In genomic region chr11:9982127-9982795, GRCh38 we compare ENCODE assay signal across 13 cellular contexts.
DNase-seq lines count a peak whose midpoint lies in the region; ATAC-seq, FAIRE-seq and TF ChIP-seq lines count a peak whose summit lies in the region.
"Had no signal": no experiment of that assay in that cellular context is flagged by ENCODE, and none has a peak within 500 bp of the region (broad histone marks: within the 10 kb centered on the region; RNA-seq: fewer than 3 reads in every experiment).

No MANE protein-coding gene starts in this region.

- H3K4me2 ChIP-seq in A549 (peak overlapping the region; percentile 77), GM23338 (no peak overlapping the region), hepatocyte (no peak overlapping the region)
- H3K4me2 ChIP-seq: BLaER1 had no signal

- peaks cover 35% of the 10 kb centered on the region for H3K36me3 Mint-ChIP-seq in GM23338 (ENCODE audit: low read depth)

- no peak overlapping the region for H3K4me3 Mint-ChIP-seq in GM23338
- H3K4me3 Mint-ChIP-seq: IgD-negative memory B cell had no signal

- no peaks in the 10 kb centered on the region for H4K20me1 ChIP-seq in GM23338 (replicated peaks; ENCODE audit: insufficient read depth)
- no peaks in the 10 kb centered on the region for H4K20me1 ChIP-seq in hepatocyte (ENCODE audit: insufficient read depth, poor library complexity, severe bottlenecking)
- H4K20me1 ChIP-seq: BLaER1 had no signal

- H3K27me3 Mint-ChIP-seq in GM23338 (ENCODE audit: insufficient read depth, low read depth, poor library complexity): peaks cover 4% of the 10 kb centered on the region
- H3K27me3 Mint-ChIP-seq: IgD-negative memory B cell had no signal

- peaks cover 35% of the 10 kb centered on the region for H3K4me1 Mint-ChIP-seq in GM23338

- peaks cover 6% of the 10 kb centered on the region; the same call in 1 of the 3 replicates for H3K9me3 Mint-ChIP-seq in GM23338
- H3K9me3 Mint-ChIP-seq: IgD-negative memory B cell had no signal

- H3K27ac Mint-ChIP-seq in GM23338: peak overlapping the region; percentile 94
- H3K27ac Mint-ChIP-seq: IgD-negative memory B cell had no signal

- H3K4me3 ChIP-seq in A549: peak overlapping the region; percentile 19; the same call in 1 of the 3 replicates
- no peak overlapping the region for H3K4me3 ChIP-seq in GM23338
- no peak overlapping the region for H3K4me3 ChIP-seq in hepatocyte
- no peak overlapping the region for H3K4me3 ChIP-seq in adrenal gland
- H3K4me3 ChIP-seq: BLaER1, upper lobe of right lung had no signal

- no peak for TF ChIP-seq RAD21 in A549 (conservative IDR thresholded peaks at IDR 0.05 in 1 of 2, IDR thresholded peaks at IDR 0.05 in 1 of 2)

- 27% methylated on average over 6 of the region's 6 CpGs for WGBS in A549 (ENCODE audit: missing lambda C conversion rate)
- WGBS in hepatocyte (ENCODE audit: low lambda C conversion rate, missing lambda C conversion rate): 87% methylated on average over 6 of the region's 6 CpGs
- 81 to 93% (median 84%) methylated on average over 6 of the region's 6 CpGs for WGBS in adrenal gland, 4 donors

- ATAC-seq in A549 (peak; percentile 54 to 73; a peak in 4 of 6 replicates), GM23338 (no peak), HG02970 (IDR thresholded peaks at IDR 0.05; ENCODE audit: low FRiP score, unreplicated experiment) (no peak)
- ATAC-seq: upper lobe of right lung had no signal

- H3K36me3 ChIP-seq in GM23338 (ENCODE audit: insufficient read depth): no peaks in the 10 kb centered on the region
- H3K36me3 ChIP-seq in hepatocyte (replicated peaks; ENCODE audit: insufficient read depth, low read depth): no peaks in the 10 kb centered on the region
- no peaks in the 10 kb centered on the region for H3K36me3 ChIP-seq in adrenal gland (replicated peaks in 1 of 2)
- H3K36me3 ChIP-seq: BLaER1, upper lobe of right lung had no signal

- TF ChIP-seq POLR2A in A549 (IDR thresholded peaks at IDR 0.05; ENCODE audit: low read length) (no peak), adrenal gland (IDR thresholded peaks at IDR 0.05) (no peak)

- H3K4me1 ChIP-seq in A549 (peaks cover 44% of the 10 kb centered on the region), GM23338 (ENCODE audit: insufficient read depth) (peaks cover 21% of the 10 kb centered on the region; the same call in 1 of the 2 replicates), hepatocyte (ENCODE audit: insufficient read depth) (no peaks in the 10 kb centered on the region), adrenal gland (replicated peaks in 1 of 2) (peaks cover 0 to 10% of the 10 kb centered on the region in 2 donors)
- H3K4me1 ChIP-seq: upper lobe of right lung had no signal

- H3K27me3 ChIP-seq in GM23338 (ENCODE audit: insufficient read depth) (no peaks in the 10 kb centered on the region), hepatocyte (no peaks in the 10 kb centered on the region), adrenal gland (no peaks in the 10 kb centered on the region)
- H3K27me3 ChIP-seq: BLaER1, upper lobe of right lung had no signal

- no peak for TF ChIP-seq CTCF in A549 (IDR thresholded peaks at IDR 0.05)
- TF ChIP-seq CTCF in GM23338 (conservative IDR thresholded peaks at IDR 0.05; ENCODE audit: low read depth in 2 of 2): no peak
- no peak for TF ChIP-seq CTCF in hepatocyte (IDR thresholded peaks at IDR 0.05; ENCODE audit: poor library complexity)
- TF ChIP-seq CTCF in adrenal gland (IDR thresholded peaks at IDR 0.05): no peak

- CTCF ChIA-PET in A549 (lab: Yijun Ruan, JAX): interaction anchor here (0.6 to 4.4 kb wide), 13 partner anchors 10 to 384 kb away, joined by 3 to 39 read pairs (median 3); partner anchors contain the start of gene ADM

- POLR2A ChIA-PET in A549 (lab: Yijun Ruan, JAX): interaction anchor here (0.7 to 2.5 kb wide), 5 partner anchors 223 to 522 kb away, joined by 3 to 40 read pairs (median 9); partner anchors contain the start of genes ADM and ZNF143

- H3K9me3 ChIP-seq in A549 (peaks cover 23% of the 10 kb centered on the region; the same call in 2 of the 3 replicates), hepatocyte (ENCODE audit: low read depth) (no peaks in the 10 kb centered on the region), adrenal gland (replicated peaks in 1 of 3) (no peaks in the 10 kb centered on the region)
- H3K9me3 ChIP-seq: upper lobe of right lung had no signal

- peak in 1 of 2 experiments; percentile 51 for DNase-seq in A549 (ENCODE audit: low read depth in 1 of 2, low spot score in 1 of 2)
- DNase-seq in GM23338 (ENCODE audit: low spot score): no peak
- peak; percentile 37 for DNase-seq in amniotic epithelial cell (ENCODE audit: low read depth)
- no peak for DNase-seq in hepatocyte (ENCODE audit: low spot score)
- no peak for DNase-seq in adrenal gland
- DNase-seq in kidney glomerular epithelial cell (lab: John Stamatoyannopoulos, UW): no peak
- no peak for DNase-seq in retina
- DNase-seq: erythroblast, SHP77, upper lobe of right lung had no signal

- H3F3A ChIP-seq in GM23338 (replicated peaks; ENCODE audit: low read depth): no peaks in the 10 kb centered on the region

- H3K9me2 ChIP-seq in GM23338 (ENCODE audit: insufficient read depth) (no peaks in the 10 kb centered on the region), hepatocyte (replicated peaks; ENCODE audit: insufficient read depth) (no peaks in the 10 kb centered on the region)

- H3K79me2 ChIP-seq in GM23338 (replicated peaks; ENCODE audit: insufficient read depth): no peaks in the 10 kb centered on the region
- no peaks in the 10 kb centered on the region for H3K79me2 ChIP-seq in hepatocyte

- TF ChIP-seq EP300 in A549 (IDR thresholded peaks at IDR 0.05): no peak

- intact Hi-C loops in adrenal gland (cut with DNase I): no loop called here

- H3K27ac ChIP-seq in A549 (peak overlapping the region; percentile 95), GM23338 (ENCODE audit: low read depth) (peak overlapping the region; percentile 86), hepatocyte (peak overlapping the region; percentile 48), adrenal gland (no peak overlapping the region)
- H3K27ac ChIP-seq: BLaER1, upper lobe of right lung had no signal

- H2AFZ ChIP-seq in GM23338 (no peak overlapping the region), hepatocyte (no peak overlapping the region)

- no peak for FAIRE-seq in A549 (lab: Jason Lieb, UNC)

TF ChIP-seq in A549, 52 proteins besides CTCF, POLR2A, EP300 and RAD21:
- TF ChIP-seq CBX2 (IDR thresholded peaks at IDR 0.05; ENCODE audit: borderline replicate concordance, low read depth): no peak
- TF ChIP-seq HOXB13 (CRISPR knock-in tag; IDR thresholded peaks at IDR 0.05; ENCODE audit: low read depth): 0 out of 2 replicates have a peak, but pooled peaks have one; percentile 15
TF ChIP-seq in A549: peak in this region for 1.

TF ChIP-seq in GM23338, 12 proteins besides CTCF, POLR2A, EP300 and RAD21:
- TF ChIP-seq, protein P1, sequence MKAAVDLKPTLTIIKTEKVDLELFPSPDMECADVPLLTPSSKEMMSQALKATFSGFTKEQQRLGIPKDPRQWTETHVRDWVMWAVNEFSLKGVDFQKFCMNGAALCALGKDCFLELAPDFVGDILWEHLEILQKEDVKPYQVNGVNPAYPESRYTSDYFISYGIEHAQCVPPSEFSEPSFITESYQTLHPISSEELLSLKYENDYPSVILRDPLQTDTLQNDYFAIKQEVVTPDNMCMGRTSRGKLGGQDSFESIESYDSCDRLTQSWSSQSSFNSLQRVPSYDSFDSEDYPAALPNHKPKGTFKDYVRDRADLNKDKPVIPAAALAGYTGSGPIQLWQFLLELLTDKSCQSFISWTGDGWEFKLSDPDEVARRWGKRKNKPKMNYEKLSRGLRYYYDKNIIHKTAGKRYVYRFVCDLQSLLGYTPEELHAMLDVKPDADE (IDR thresholded peaks at IDR 0.05): no peak
- TF ChIP-seq EZH2phosphoT487 (IDR thresholded peaks at IDR 0.05; ENCODE audit: unreplicated experiment): no peak
- no peak for TF ChIP-seq ZNF114 (CRISPR knock-in tag; IDR thresholded peaks at IDR 0.05)
- TF ChIP-seq STAT1 (IDR thresholded peaks at IDR 0.05; ENCODE audit: unreplicated experiment): no peak
- TF ChIP-seq REST (IDR thresholded peaks at IDR 0.05; ENCODE audit: unreplicated experiment): no peak
- no peak for TF ChIP-seq CREB1 (CRISPR knock-in tag; IDR thresholded peaks at IDR 0.05; ENCODE audit: low read depth)

Comparison
In these comparisons a context has a peak if more than half of its experiments do, and no peak if none do; other contexts are left out.
1. ATAC-seq: peak in A549 (2 of 2); none in GM23338 (single experiment) and HG02970 (single experiment).
2. H3K27ac ChIP-seq: peak in A549 (2 of 2), GM23338 (single experiment) and hepatocyte (single experiment); none in adrenal gland (0 of 5).